Comparison of ENCODE assay signal across 1 cellular context in genomic region chr10:22701132-22701851, GRCh38.
A peak's percentile ranks its signal among the peaks of the same experiment; 100 is the strongest.
TF ChIP-seq lines count a peak whose summit lies in the region.

No MANE protein-coding gene starts in this region.

TF ChIP-seq in K562, 482 proteins besides CTCF, POLR2A, EP300 and RAD21 (continued from another document):
- TF ChIP-seq ZBTB1 (CRISPR knock-in tag; IDR thresholded peaks at IDR 0.05; ENCODE audit: borderline replicate concordance, low read depth) (no peak), ZNF408 (CRISPR knock-in tag; IDR thresholded peaks at IDR 0.05; ENCODE audit: low read depth) (no peak), MAFG (tag; conservative IDR thresholded peaks at IDR 0.05) (peak; percentile 38; the same call in 1 of the 2 replicates), ZNF175 (CRISPR knock-in tag; IDR thresholded peaks at IDR 0.05; ENCODE audit: low read depth) (no peak), SP1 (CRISPR knock-in tag; IDR thresholded peaks at IDR 0.05) (no peak), MAFF (IDR thresholded peaks at IDR 0.05; ENCODE audit: low read length) (peak; percentile 28), C11orf30 (IDR thresholded peaks at IDR 0.05; ENCODE audit: low read depth) (peak; percentile 67; the same call in 1 of the 2 replicates), BHLHE40 (IDR thresholded peaks at IDR 0.05; ENCODE audit: low read length) (no peak), ZNF316 (IDR thresholded peaks at IDR 0.05) (peak; percentile 79)
- TF ChIP-seq, protein P1, sequence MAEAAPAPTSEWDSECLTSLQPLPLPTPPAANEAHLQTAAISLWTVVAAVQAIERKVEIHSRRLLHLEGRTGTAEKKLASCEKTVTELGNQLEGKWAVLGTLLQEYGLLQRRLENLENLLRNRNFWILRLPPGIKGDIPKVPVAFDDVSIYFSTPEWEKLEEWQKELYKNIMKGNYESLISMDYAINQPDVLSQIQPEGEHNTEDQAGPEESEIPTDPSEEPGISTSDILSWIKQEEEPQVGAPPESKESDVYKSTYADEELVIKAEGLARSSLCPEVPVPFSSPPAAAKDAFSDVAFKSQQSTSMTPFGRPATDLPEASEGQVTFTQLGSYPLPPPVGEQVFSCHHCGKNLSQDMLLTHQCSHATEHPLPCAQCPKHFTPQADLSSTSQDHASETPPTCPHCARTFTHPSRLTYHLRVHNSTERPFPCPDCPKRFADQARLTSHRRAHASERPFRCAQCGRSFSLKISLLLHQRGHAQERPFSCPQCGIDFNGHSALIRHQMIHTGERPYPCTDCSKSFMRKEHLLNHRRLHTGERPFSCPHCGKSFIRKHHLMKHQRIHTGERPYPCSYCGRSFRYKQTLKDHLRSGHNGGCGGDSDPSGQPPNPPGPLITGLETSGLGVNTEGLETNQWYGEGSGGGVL (CRISPR knock-in tag; IDR thresholded peaks at IDR 0.05), result no peak
